8 cellular contexts compared by ENCODE assay signal in genomic region chr2:54455584-54456525, GRCh38. TPM values are rescaled to one million over a fixed set of nuclear protein-coding genes. Genes with fewer than 3 reads are reported as not detected.
DNase-seq lines count a peak whose midpoint lies in the region; ATAC-seq lines count a peak whose summit lies in the region.

SPTBN1 (plus strand) TSS chr2:54456327; CDS start chr2:54526419, 70,092 bp downstream.

- H3K27me3 ChIP-seq in CD4-positive, alpha-beta memory T cell (ENCODE audit: insufficient read depth, low read length): peaks cover 20% of the 10 kb centered on the region

- H3K36me3 Mint-ChIP-seq in CD4-positive, alpha-beta memory T cell: no peaks in the 10 kb centered on the region
- no peaks in the 10 kb centered on the region for H3K36me3 Mint-ChIP-seq in dendritic cell treated with granulocyte-macrophage colony-stimulating factor and Interleukin-4, amounts not matched to agents 40 ng/mL and 50 ng/mL, for 4 days (ENCODE audit: low read depth)

- H3K36me3 ChIP-seq in CD4-positive, alpha-beta memory T cell (ENCODE audit: insufficient read depth, low read length): no peaks in the 10 kb centered on the region

- peaks cover 10 to 25% (median 15%) of the 10 kb centered on the region in 4 donors for H3K4me1 Mint-ChIP-seq in CD4-positive, alpha-beta memory T cell
- H3K4me1 Mint-ChIP-seq in dendritic cell treated with granulocyte-macrophage colony-stimulating factor and Interleukin-4, amounts not matched to agents 40 ng/mL and 50 ng/mL, for 4 days (ENCODE audit: low read depth): peaks cover 19% of the 10 kb centered on the region

- CTCF ChIA-PET in CD4-positive, alpha-beta memory T cell (lab: Charles Lee; ENCODE audit: partially characterized antibody): no interaction called here

- POLR2A ChIA-PET in CD4-positive, alpha-beta memory T cell (lab: Charles Lee; ENCODE audit: partially characterized antibody): no interaction called here

- peak in 1 of 5 donors; percentile 3 for DNase-seq in CD4-positive, alpha-beta memory T cell
- DNase-seq in NCI-H1092 treated with DMSO at 0.1 percent for 48 hours (lab: John Stamatoyannopoulos, UW) (peak; percentile 56), T-helper 9 cell (peak; percentile 15), kidney tubule cell (ENCODE audit: low spot score) (peak; percentile 87), smooth muscle cell of the brain vasculature (ENCODE audit: low read depth, low spot score) (peak; percentile 72), OCI-M2 (lab: John Stamatoyannopoulos, UW; ENCODE audit: unreplicated experiment) (no peak)

- ATAC-seq in GM19467 (IDR thresholded peaks at IDR 0.05; ENCODE audit: unreplicated experiment): peak; percentile 32

- peak within 1 kb of the TSS; percentile 84 to 94 (median 90) for H3K4me3 Mint-ChIP-seq in CD4-positive, alpha-beta memory T cell
- peak within 1 kb of the TSS; percentile 49 for H3K4me3 Mint-ChIP-seq in dendritic cell treated with granulocyte-macrophage colony-stimulating factor and Interleukin-4, amounts not matched to agents 40 ng/mL and 50 ng/mL, for 4 days

- no peak within 1 kb of the TSS for H3K27ac ChIP-seq in CD4-positive, alpha-beta memory T cell (ENCODE audit: low read depth, low read length)

- peak within 1 kb of the TSS in 2 of 7 donors; percentile 12 to 26 for H3K27ac Mint-ChIP-seq in CD4-positive, alpha-beta memory T cell
- H3K27ac Mint-ChIP-seq in dendritic cell treated with granulocyte-macrophage colony-stimulating factor and Interleukin-4, amounts not matched to agents 40 ng/mL and 50 ng/mL, for 4 days: no peak within 1 kb of the TSS

- intact Hi-C loops in CD4-positive, alpha-beta memory T cell (cut with micrococcal nuclease): no loop called here
- intact Hi-C loops in dendritic cell treated with granulocyte-macrophage colony-stimulating factor and Interleukin-4, amounts not matched to agents 40 ng/mL and 50 ng/mL, for 4 days (cut with micrococcal nuclease): no loop called here

- H3K4me1 ChIP-seq in CD4-positive, alpha-beta memory T cell (ENCODE audit: insufficient read depth, low read length): peaks cover 18% of the 10 kb centered on the region

- H3K4me3 ChIP-seq in CD4-positive, alpha-beta memory T cell (ENCODE audit: low read length in 2 of 2): peak within 1 kb of the TSS in 1 of 2 donors; percentile 54

- peaks cover 0 to 2% (median 0%) of the 10 kb centered on the region in 8 donors for H3K9me3 Mint-ChIP-seq in CD4-positive, alpha-beta memory T cell
- H3K9me3 Mint-ChIP-seq in dendritic cell treated with granulocyte-macrophage colony-stimulating factor and Interleukin-4, amounts not matched to agents 40 ng/mL and 50 ng/mL, for 4 days: no peaks in the 10 kb centered on the region

- no peaks in the 10 kb centered on the region for H3K9me3 ChIP-seq in CD4-positive, alpha-beta memory T cell (ENCODE audit: control insufficient read depth in 1 of 2, low read length in 2 of 2)

- peaks cover 30 to 35% of the 10 kb centered on the region in 2 donors for H3K27me3 Mint-ChIP-seq in CD4-positive, alpha-beta memory T cell
- H3K27me3 Mint-ChIP-seq in dendritic cell treated with granulocyte-macrophage colony-stimulating factor and Interleukin-4, amounts not matched to agents 40 ng/mL and 50 ng/mL, for 4 days: peaks cover 52% of the 10 kb centered on the region

RNA-seq across cellular contexts. Expression of gene SPTBN1, which starts in this region (rescaled TPM):
- total RNA-seq in CD4-positive, alpha-beta memory T cell: 100 to 1,000 TPM; 112 to 121 TPM
- 10 to 100 TPM in 1 of 2 donors, 1 to 10 TPM in 1; 2.9 to 62.1 TPM for polyA plus RNA-seq in CD4-positive, alpha-beta memory T cell
